9 cellular contexts compared by ENCODE assay signal in the genomic region with DNA sequence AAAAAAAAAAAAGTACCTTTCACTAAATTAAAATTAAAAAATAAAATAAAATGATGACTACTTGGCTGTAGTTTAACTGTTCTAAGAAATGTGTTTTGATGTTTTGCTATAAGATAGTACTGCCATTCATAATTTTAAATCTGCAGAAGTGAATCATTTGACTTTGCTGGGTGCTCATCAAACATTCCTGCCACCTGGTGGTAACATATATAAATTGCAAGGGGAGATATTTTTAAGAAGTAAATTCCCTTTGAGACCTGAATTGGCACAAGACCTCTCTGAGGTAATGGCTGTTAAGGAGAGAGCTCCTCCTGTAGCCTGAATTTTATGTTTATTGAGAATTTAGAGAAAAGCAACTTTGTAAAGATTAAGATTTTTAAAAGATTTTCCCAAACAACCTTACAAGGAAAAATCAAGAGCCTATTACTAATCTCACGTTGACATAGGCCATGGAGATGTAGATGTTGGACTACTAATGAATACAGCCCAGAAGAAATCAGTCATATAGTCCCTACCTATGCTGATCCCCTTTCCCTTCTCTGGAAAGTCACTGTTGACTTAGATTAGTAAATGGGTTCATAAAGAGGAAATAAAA. TPM values are rescaled to one million over a fixed set of nuclear protein-coding genes. Genes with fewer than 3 reads are reported as not detected.
DNase-seq lines count a peak whose midpoint lies in the region; ATAC-seq and TF ChIP-seq lines count a peak whose summit lies in the region.
"Had no signal": no experiment of that assay in that cellular context is flagged by ENCODE, and none has a peak within 500 bp of the region (broad histone marks: within the 10 kb centered on the region; RNA-seq: fewer than 3 reads in every experiment).

No MANE protein-coding gene starts in this region.

- H3K36me3 Mint-ChIP-seq in brain (peaks cover 4% of the 10 kb centered on the region), nephron progenitor cell (ENCODE audit: low read depth) (peaks cover 13% of the 10 kb centered on the region)

- DNase-seq in ELR (ENCODE audit: low read depth), result peak; percentile 48
- peak; percentile 22 for DNase-seq in LoVo (ENCODE audit: low spot score)
- DNase-seq in nephron progenitor cell, result no peak
- no peak for DNase-seq in effector memory CD4-positive, alpha-beta T cell
- DNase-seq in central memory CD4-positive, alpha-beta T cell, result no peak
- DNase-seq: stimulated activated naive CD8-positive, alpha-beta T cell treated with anti-CD3 and anti-CD28 coated beads, Interleukin-15, amount 100 ng/mL, for 72 hours had no signal

- H3K4me1 ChIP-seq in effector memory CD4-positive, alpha-beta T cell (ENCODE audit: control insufficient read depth, insufficient read depth, low read length, poor library complexity, severe bottlenecking), result no peaks in the 10 kb centered on the region

- no peaks in the 10 kb centered on the region for H3K4me1 Mint-ChIP-seq in brain
- no peaks in the 10 kb centered on the region for H3K4me1 Mint-ChIP-seq in nephron progenitor cell
- H3K4me1 Mint-ChIP-seq: stimulated activated naive CD8-positive, alpha-beta T cell treated with anti-CD3 and anti-CD28 coated beads, Interleukin-15, amount 100 ng/mL, for 72 hours had no signal

- no peaks in the 10 kb centered on the region for H3K27me3 ChIP-seq in effector memory CD4-positive, alpha-beta T cell (replicated peaks; ENCODE audit: control insufficient read depth, insufficient read depth, low read length, poor library complexity, severe bottlenecking)

- peaks cover 6% of the 10 kb centered on the region for H3K9me3 ChIP-seq in effector memory CD4-positive, alpha-beta T cell (ENCODE audit: control insufficient read depth, low read length)

- H3K27ac Mint-ChIP-seq in brain (no peak overlapping the region), nephron progenitor cell (no peak overlapping the region)
- H3K27ac Mint-ChIP-seq: stimulated activated naive CD8-positive, alpha-beta T cell treated with anti-CD3 and anti-CD28 coated beads, Interleukin-15, amount 100 ng/mL, for 72 hours had no signal

- no peak for ATAC-seq in activated CD4-positive, CD25-positive, alpha-beta regulatory T cell treated with anti-CD3 and anti-CD28 coated beads, Interleukin-2, amount 50 U/mL, for 24 hours
- ATAC-seq in HG03097 (IDR thresholded peaks at IDR 0.05; ENCODE audit: low FRiP score, unreplicated experiment), result no peak
- ATAC-seq: stimulated activated naive CD8-positive, alpha-beta T cell treated with anti-CD3 and anti-CD28 coated beads, Interleukin-15, amount 100 ng/mL, for 72 hours had no signal

- H3K36me3 ChIP-seq in effector memory CD4-positive, alpha-beta T cell (ENCODE audit: control insufficient read depth, insufficient read depth, low read length), result no peaks in the 10 kb centered on the region

- H3K27ac ChIP-seq in effector memory CD4-positive, alpha-beta T cell (ENCODE audit: insufficient read depth, low read length, poor library complexity, severe bottlenecking), result no peak overlapping the region

- peaks cover 15 to 28% (median 19%) of the 10 kb centered on the region in 5 experiments for H3K9me3 Mint-ChIP-seq in brain
- peaks cover 39% of the 10 kb centered on the region for H3K9me3 Mint-ChIP-seq in nephron progenitor cell

- H3K27me3 Mint-ChIP-seq in brain, result peaks cover 14% of the 10 kb centered on the region
- H3K27me3 Mint-ChIP-seq in nephron progenitor cell (ENCODE audit: low read depth, poor library complexity), result peaks cover 2% of the 10 kb centered on the region

- H3K4me3 ChIP-seq in effector memory CD4-positive, alpha-beta T cell (ENCODE audit: insufficient read depth, low read depth, low read length, poor library complexity, severe bottlenecking), result no peak overlapping the region

- peak; percentile 22 to 56 for TF ChIP-seq CTCF in brain (conservative IDR thresholded peaks at IDR 0.05)
- peak; percentile 52 for TF ChIP-seq CTCF in nephron progenitor cell (IDR thresholded peaks at IDR 0.05)

- no peak overlapping the region for H3K4me3 Mint-ChIP-seq in brain
- no peak overlapping the region for H3K4me3 Mint-ChIP-seq in nephron progenitor cell
- H3K4me3 Mint-ChIP-seq: stimulated activated naive CD8-positive, alpha-beta T cell treated with anti-CD3 and anti-CD28 coated beads, Interleukin-15, amount 100 ng/mL, for 72 hours had no signal

RNA-seq across cellular contexts. Expression of a gene that starts 11.9 kb away (rescaled TPM):
- polyA plus RNA-seq in brain (ENCODE audit: insufficient read depth, low read depth, low replicate concordance), result 26.6 TPM

Comparison
In these comparisons a context has a peak if more than half of its experiments do, and no peak if none do; other contexts are left out.
1. DNase-seq: peak in ELR (single experiment) and LoVo (single experiment); none in nephron progenitor cell (single experiment), effector memory CD4-positive, alpha-beta T cell (0 of 3) and central memory CD4-positive, alpha-beta T cell (single experiment).